In genomic region chr9:13020141-13020540, GRCh38 we compare ENCODE assay signal across 22 cellular contexts.
"Had no signal": no experiment of that assay in that cellular context is flagged by ENCODE, and none has a peak within 500 bp of the region (broad histone marks: within the 10 kb centered on the region; RNA-seq: fewer than 3 reads in every experiment).

No MANE protein-coding gene starts in this region.

- H3K27me3 Mint-ChIP-seq: activated B cell treated with CpG ODN at 0.5 μM for 24 hours; activated CD4-positive, alpha-beta memory T cell treated with anti-CD3 and anti-CD28 coated beads for 36 hours; activated naive CD8-positive, alpha-beta T cell treated with anti-CD3 and anti-CD28 coated beads, Interleukin-2, amount 10 ng/mL, durations not matched to agents 7 days and 5 days; brain; naive B cell; stimulated activated memory B cell treated with anti-CD40 and anti-IgM and Interleukin-4, amounts not matched to agents 10 μg/mL and 1 μg/mL and 100 μg/mL, for 72 hours had no signal

- H3K27ac ChIP-seq: esophagus squamous epithelium, ovary, psoas muscle, thoracic aorta, upper lobe of left lung had no signal

- H3K4me3 Mint-ChIP-seq: activated B cell treated with CpG ODN at 0.5 μM for 24 hours; activated CD4-positive, alpha-beta memory T cell treated with anti-CD3 and anti-CD28 coated beads for 36 hours; activated naive CD8-positive, alpha-beta T cell treated with anti-CD3 and anti-CD28 coated beads, Interleukin-2, amount 10 ng/mL, durations not matched to agents 7 days and 5 days; activated T-helper 1 cell treated with anti-CD3 and anti-CD28 coated beads, Interleukin-12 subunit alpha, Interleukin-12 subunit beta, Interleukin-2, Interleukin-4 antibody, amounts not matched to agents 30 ng/mL and 10 ng/mL and 1 ng/mL, durations not matched to agents 14 hours and 24 hours and 36 hours; brain; stimulated activated memory B cell treated with anti-CD40 and anti-IgM and Interleukin-4, amounts not matched to agents 10 μg/mL and 1 μg/mL and 100 μg/mL, for 72 hours had no signal

- ATAC-seq: left lobe of liver; psoas muscle; right cardiac atrium; stimulated activated memory B cell treated with anti-CD40 and anti-IgM and Interleukin-4, amounts not matched to agents 10 μg/mL and 1 μg/mL and 100 μg/mL, for 72 hours had no signal

- H3K36me3 Mint-ChIP-seq: activated CD4-positive, alpha-beta memory T cell treated with anti-CD3 and anti-CD28 coated beads for 36 hours; activated naive CD8-positive, alpha-beta T cell treated with anti-CD3 and anti-CD28 coated beads, Interleukin-2, amount 10 ng/mL, durations not matched to agents 7 days and 5 days; brain; naive B cell; stimulated activated memory B cell treated with anti-CD40 and anti-IgM and Interleukin-4, amounts not matched to agents 10 μg/mL and 1 μg/mL and 100 μg/mL, for 72 hours had no signal

- H3K27ac Mint-ChIP-seq: activated B cell treated with CpG ODN at 0.5 μM for 24 hours; activated CD4-positive, alpha-beta memory T cell treated with anti-CD3 and anti-CD28 coated beads for 36 hours; activated naive CD8-positive, alpha-beta T cell treated with anti-CD3 and anti-CD28 coated beads, Interleukin-2, amount 10 ng/mL, durations not matched to agents 7 days and 5 days; activated T-helper 1 cell treated with anti-CD3 and anti-CD28 coated beads, Interleukin-12 subunit alpha, Interleukin-12 subunit beta, Interleukin-2, Interleukin-4 antibody, amounts not matched to agents 30 ng/mL and 10 ng/mL and 1 ng/mL, durations not matched to agents 14 hours and 24 hours and 36 hours; naive B cell; stimulated activated memory B cell treated with anti-CD40 and anti-IgM and Interleukin-4, amounts not matched to agents 10 μg/mL and 1 μg/mL and 100 μg/mL, for 72 hours had no signal

- H3K36me3 ChIP-seq: esophagus squamous epithelium, ovary, thoracic aorta, upper lobe of left lung had no signal

- DNase-seq: activated B cell treated with CpG ODN at 0.5 μM for 24 hours; activated CD4-positive, alpha-beta memory T cell treated with anti-CD3 and anti-CD28 coated beads for 36 hours; activated CD4-positive, alpha-beta T cell treated with anti-CD3 and anti-CD28 coated beads for 4 hours; activated naive CD8-positive, alpha-beta T cell treated with anti-CD3 and anti-CD28 coated beads, Interleukin-2, amount 10 ng/mL, durations not matched to agents 7 days and 5 days; activated T-cell treated with anti-CD3 and anti-CD28 coated beads for 4 hours; anterior cingulate cortex; central memory CD4-positive, alpha-beta T cell; cortex of kidney; effector memory CD4-positive, alpha-beta T cell; esophagus squamous epithelium; naive B cell; ovary; psoas muscle; right cardiac atrium; small intestine; stimulated activated CD4-positive, alpha-beta T cell treated with anti-CD3 and anti-CD28 coated beads, Interleukin-4, amount 100 ng/mL, for 4 hours; upper lobe of left lung had no signal

- H3K4me1 Mint-ChIP-seq: activated B cell treated with CpG ODN at 0.5 μM for 24 hours; activated naive CD8-positive, alpha-beta T cell treated with anti-CD3 and anti-CD28 coated beads, Interleukin-2, amount 10 ng/mL, durations not matched to agents 7 days and 5 days; brain; naive B cell; stimulated activated memory B cell treated with anti-CD40 and anti-IgM and Interleukin-4, amounts not matched to agents 10 μg/mL and 1 μg/mL and 100 μg/mL, for 72 hours had no signal

- H3K27me3 ChIP-seq: esophagus squamous epithelium, ovary, upper lobe of left lung had no signal

- H3K4me3 ChIP-seq: esophagus squamous epithelium, ovary, psoas muscle, thoracic aorta had no signal

- H3K9me3 ChIP-seq: esophagus squamous epithelium, ovary, psoas muscle, thoracic aorta, upper lobe of left lung had no signal

- H3K9me3 Mint-ChIP-seq: activated naive CD8-positive, alpha-beta T cell treated with anti-CD3 and anti-CD28 coated beads, Interleukin-2, amount 10 ng/mL, durations not matched to agents 7 days and 5 days; activated T-helper 1 cell treated with anti-CD3 and anti-CD28 coated beads, Interleukin-12 subunit alpha, Interleukin-12 subunit beta, Interleukin-2, Interleukin-4 antibody, amounts not matched to agents 30 ng/mL and 10 ng/mL and 1 ng/mL, durations not matched to agents 14 hours and 24 hours and 36 hours had no signal
